15 cellular contexts compared by ENCODE assay signal in genomic region chr1:118978914-118979701, GRCh38. TPM values are rescaled to one million over a fixed set of nuclear protein-coding genes. Genes with fewer than 3 reads are reported as not detected.
DNase-seq lines count a peak whose midpoint lies in the region; ATAC-seq and TF ChIP-seq lines count a peak whose summit lies in the region.
"Had no signal": no experiment of that assay in that cellular context is flagged by ENCODE, and none has a peak within 500 bp of the region (broad histone marks: within the 10 kb centered on the region; RNA-seq: fewer than 3 reads in every experiment).

No MANE protein-coding gene starts in this region.

- H3K27me3 ChIP-seq in esophagus muscularis mucosa (peaks cover 0 to 69% (median 42%) of the 10 kb centered on the region in 4 donors), lower lobe of right lung (ENCODE audit: low read depth) (peaks cover 78% of the 10 kb centered on the region)

- H3K9me3 Mint-ChIP-seq in IgD-negative memory B cell (peaks cover 2 to 5% (median 3%) of the 10 kb centered on the region in 3 donors), osteocyte (ENCODE audit: unreplicated experiment) (no peaks in the 10 kb centered on the region)

- H3K27ac ChIP-seq in esophagus muscularis mucosa (replicated peaks in 1 of 4) (no peak overlapping the region), lower lobe of right lung (no peak overlapping the region)

- no peak for TF ChIP-seq EP300 in esophagus muscularis mucosa (IDR thresholded peaks at IDR 0.05)

- H3K27me3 Mint-ChIP-seq in IgD-negative memory B cell, result peaks cover 52% of the 10 kb centered on the region
- peaks cover 80% of the 10 kb centered on the region for H3K27me3 Mint-ChIP-seq in osteocyte (ENCODE audit: unreplicated experiment)
- H3K27me3 Mint-ChIP-seq in T-helper 17 cell, result peaks cover 79% of the 10 kb centered on the region

- TF ChIP-seq CTCF in esophagus muscularis mucosa (IDR thresholded peaks at IDR 0.05) (no peak), osteocyte (IDR thresholded peaks at IDR 0.05) (no peak), lower lobe of right lung (IDR thresholded peaks at IDR 0.05) (no peak)

- H3K4me1 Mint-ChIP-seq in IgD-negative memory B cell, result peaks cover 0 to 4% (median 3%) of the 10 kb centered on the region in 3 donors
- peaks cover 13% of the 10 kb centered on the region for H3K4me1 Mint-ChIP-seq in osteocyte (ENCODE audit: unreplicated experiment)
- H3K4me1 Mint-ChIP-seq in T-helper 17 cell, result no peaks in the 10 kb centered on the region

- no peaks in the 10 kb centered on the region for H3K36me3 Mint-ChIP-seq in IgD-negative memory B cell
- peaks cover 4% of the 10 kb centered on the region for H3K36me3 Mint-ChIP-seq in osteocyte (ENCODE audit: unreplicated experiment)
- peaks cover 2% of the 10 kb centered on the region for H3K36me3 Mint-ChIP-seq in T-helper 17 cell (ENCODE audit: low read depth)

- no peaks in the 10 kb centered on the region for H3K36me3 ChIP-seq in esophagus muscularis mucosa
- no peaks in the 10 kb centered on the region for H3K36me3 ChIP-seq in lower lobe of right lung

- DNase-seq in ELF-1 (ENCODE audit: low read depth, low spot score) (peak; percentile 37), esophagus muscularis mucosa (ENCODE audit: extremely low spot score) (no peak), osteocyte (ENCODE audit: extremely low spot score, unreplicated experiment) (no peak), T-helper 17 cell (no peak), lower lobe of right lung (no peak), iPS-NIHi11 (ENCODE audit: low spot score) (no peak), NCI-H1105 (lab: John Stamatoyannopoulos, UW) (no peak)
- DNase-seq: activated CD8-positive, alpha-beta memory T cell treated with anti-CD3 and anti-CD28 coated beads, Interleukin-2, amount 10 ng/mL, durations not matched to agents 7 days and 5 days; amniotic stem cell; GF-D8; naive thymus-derived CD8-positive, alpha-beta T cell; NCI-H2227 treated with DMSO at 0.1 percent for 48 hours; stimulated activated CD8-positive, alpha-beta memory T cell treated with anti-CD3 and anti-CD28 coated beads, Interleukin-4, amount 100 ng/mL, for 48 hours had no signal

- H3K4me1 ChIP-seq in esophagus muscularis mucosa, result peaks cover 5 to 17% (median 15%) of the 10 kb centered on the region in 4 donors
- H3K4me1 ChIP-seq in lower lobe of right lung, result peaks cover 3% of the 10 kb centered on the region

- TF ChIP-seq POLR2A in esophagus muscularis mucosa (IDR thresholded peaks at IDR 0.05; ENCODE audit: low read depth), result no peak

- H3K4me3 Mint-ChIP-seq in IgD-negative memory B cell (peak overlapping the region; percentile 27 to 63 (median 43)), osteocyte (ENCODE audit: unreplicated experiment) (peak overlapping the region; percentile 67), T-helper 17 cell (no peak overlapping the region)
- H3K4me3 Mint-ChIP-seq: activated CD8-positive, alpha-beta memory T cell treated with anti-CD3 and anti-CD28 coated beads, Interleukin-2, amount 10 ng/mL, durations not matched to agents 7 days and 5 days; T-helper 1 cell treated with Interleukin-12 subunit alpha and Interleukin-12 subunit beta and Interleukin-4 antibody, amounts not matched to agents 30 μg/mL and 1 μg/mL, for 36 hours had no signal

- intact Hi-C loops in esophagus muscularis mucosa (cut with DNase I) (no loop called here), lower lobe of right lung (cut with DNase I) (no loop called here)

- H3K9me3 ChIP-seq in esophagus muscularis mucosa, result no peaks in the 10 kb centered on the region
- no peaks in the 10 kb centered on the region for H3K9me3 ChIP-seq in T-helper 17 cell (ENCODE audit: control insufficient read depth, low read length, poor library complexity, severe bottlenecking)
- no peaks in the 10 kb centered on the region for H3K9me3 ChIP-seq in lower lobe of right lung

- H3K27ac Mint-ChIP-seq in IgD-negative memory B cell (peak overlapping the region in 2 of 3 donors; percentile 16 to 60), osteocyte (ENCODE audit: unreplicated experiment) (peak overlapping the region; percentile 67), T-helper 17 cell (no peak overlapping the region)
- H3K27ac Mint-ChIP-seq: activated CD8-positive, alpha-beta memory T cell treated with anti-CD3 and anti-CD28 coated beads, Interleukin-2, amount 10 ng/mL, durations not matched to agents 7 days and 5 days; naive thymus-derived CD8-positive, alpha-beta T cell had no signal

- ATAC-seq in T-helper 17 cell (no peak), lower lobe of right lung (no peak)
- ATAC-seq: activated CD8-positive, alpha-beta memory T cell treated with anti-CD3 and anti-CD28 coated beads, Interleukin-2, amount 10 ng/mL, durations not matched to agents 7 days and 5 days; naive thymus-derived CD8-positive, alpha-beta T cell had no signal

- WGBS in esophagus muscularis mucosa, result 18% methylated on average over 23 of the region's 23 CpGs

- H3K4me3 ChIP-seq in esophagus muscularis mucosa, result peak overlapping the region; percentile 11 to 27 (median 22)
- no peak overlapping the region for H3K4me3 ChIP-seq in lower lobe of right lung

RNA-seq across cellular contexts. Expression of gene TBX15, which starts 9.0 kb away (rescaled TPM):
- not detected for polyA plus RNA-seq in IgD-negative memory B cell
- 1 to 10 TPM in 1 of 4 donors, under 1 TPM in 3; 0.42 to 1.2 (median 0.79) TPM for total RNA-seq in esophagus muscularis mucosa
- total RNA-seq in osteocyte, result 3.1 and 4.3 TPM in 2 replicates
- not detected for total RNA-seq in T-helper 17 cell
- 0.15 TPM for total RNA-seq in lower lobe of right lung
- total RNA-seq: activated CD8-positive, alpha-beta memory T cell treated with anti-CD3 and anti-CD28 coated beads, Interleukin-2, amount 10 ng/mL, durations not matched to agents 7 days and 5 days; naive thymus-derived CD8-positive, alpha-beta T cell had no signal
- polyA plus RNA-seq: naive thymus-derived CD8-positive, alpha-beta T cell had no signal
